In the genomic region with DNA sequence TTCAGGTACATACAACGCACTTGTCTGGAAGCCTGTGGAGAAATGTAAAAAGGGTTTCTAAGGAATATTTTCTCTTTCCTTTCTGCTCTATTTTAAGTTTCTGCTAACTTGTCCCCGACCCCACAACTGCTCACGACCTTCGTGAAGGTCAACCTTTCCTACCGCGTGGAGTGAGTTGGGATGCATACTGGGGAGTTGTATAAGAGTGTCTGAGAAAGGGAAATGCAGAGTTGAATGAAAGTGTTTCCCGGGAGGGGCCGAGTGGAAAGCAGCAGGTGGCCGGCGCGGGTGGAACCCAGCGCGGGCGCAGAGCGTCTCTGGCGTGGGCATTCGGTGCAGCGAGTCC, we compare ENCODE assay signal across 9 cellular contexts. TPM values are rescaled to one million over a fixed set of nuclear protein-coding genes. Genes with fewer than 3 reads are reported as not detected.
A peak's percentile ranks its signal among the peaks of the same experiment; 100 is the strongest.
DNase-seq lines count a peak whose midpoint lies in the region; ATAC-seq, FAIRE-seq and TF ChIP-seq lines count a peak whose summit lies in the region.
"Had no signal": no experiment of that assay in that cellular context is flagged by ENCODE, and none has a peak within 500 bp of the region (broad histone marks: within the 10 kb centered on the region; RNA-seq: fewer than 3 reads in every experiment).

No MANE protein-coding gene starts in this region.

- H3K4me1 Mint-ChIP-seq in endodermal cell (peaks cover 3% of the 10 kb centered on the region), natural killer cell (peaks cover 31% of the 10 kb centered on the region in 2 donors)

- CTCF ChIA-PET in AG04449 (lab: Yijun Ruan, JAX), result no interaction called here

- no peak for FAIRE-seq in small intestine (lab: Jason Lieb, UNC)

- H3K4me1 ChIP-seq in endodermal cell (ENCODE audit: control insufficient read depth, insufficient read depth, low read length) (no peaks in the 10 kb centered on the region), small intestine (ENCODE audit: control insufficient read depth in 2 of 2, insufficient read depth in 1 of 2, low read depth in 1 of 2, low read length in 1 of 2) (no peaks in the 10 kb centered on the region)

- POLR2A ChIA-PET in AG04449 (lab: Yijun Ruan, JAX), result no interaction called here

- peaks cover 55% of the 10 kb centered on the region for H3K27me3 ChIP-seq in endodermal cell (ENCODE audit: control insufficient read depth, insufficient read depth, low read length, poor library complexity, severe bottlenecking)
- peaks cover 4 to 20% of the 10 kb centered on the region in 2 donors for H3K27me3 ChIP-seq in small intestine (ENCODE audit: control insufficient read depth in 2 of 2, insufficient read depth in 2 of 2, low read length in 2 of 2)

- H3K9me3 ChIP-seq in endodermal cell (ENCODE audit: control insufficient read depth, low read length) (no peaks in the 10 kb centered on the region), small intestine (ENCODE audit: control insufficient read depth, low read depth) (no peaks in the 10 kb centered on the region)
- H3K9me3 ChIP-seq: adrenal gland had no signal

- ATAC-seq in natural killer cell, result peak in 1 of 3 donors; percentile 1
- no peak for ATAC-seq in HG02763 (IDR thresholded peaks at IDR 0.05; ENCODE audit: unreplicated experiment)

- H3K27me3 Mint-ChIP-seq in endodermal cell (ENCODE audit: insufficient read depth), result peaks cover 67% of the 10 kb centered on the region
- peaks cover 28 to 36% of the 10 kb centered on the region in 2 donors for H3K27me3 Mint-ChIP-seq in natural killer cell (ENCODE audit: low read depth in 2 of 2)

- peak overlapping the region; percentile 42 for H3K4me3 ChIP-seq in AG04449 (ENCODE audit: low read depth, low read length)
- peak overlapping the region; percentile 30 for H3K4me3 ChIP-seq in HFF-Myc (replicated peaks; ENCODE audit: low read depth, low read length)
- peak overlapping the region; percentile 78 for H3K4me3 ChIP-seq in endodermal cell (ENCODE audit: low read length)
- H3K4me3 ChIP-seq in small intestine (ENCODE audit: low read depth in 1 of 2, low read length in 2 of 2), result peak overlapping the region in 1 of 2 donors; percentile 54

- H3K9ac ChIP-seq in endodermal cell (ENCODE audit: extremely low read depth, low read length, poor library complexity, severe bottlenecking), result no peak overlapping the region

- H3K27ac Mint-ChIP-seq in endodermal cell (no peak overlapping the region), natural killer cell (peak overlapping the region in 1 of 2 donors; percentile 29)

- peak overlapping the region; percentile 79 for H3K4me3 Mint-ChIP-seq in endodermal cell
- peak overlapping the region; percentile 93 for H3K4me3 Mint-ChIP-seq in natural killer cell

- no peaks in the 10 kb centered on the region for H3K36me3 ChIP-seq in endodermal cell (ENCODE audit: control insufficient read depth, insufficient read depth, low read length)
- H3K36me3 ChIP-seq in small intestine (ENCODE audit: control insufficient read depth in 2 of 2, insufficient read depth in 2 of 2, low read length in 2 of 2), result no peaks in the 10 kb centered on the region
- H3K36me3 ChIP-seq: adrenal gland had no signal

- intact Hi-C loops in natural killer cell (cut with micrococcal nuclease), result no loop called here

- H3K36me3 Mint-ChIP-seq in endodermal cell (ENCODE audit: low read depth), result no peaks in the 10 kb centered on the region
- peaks cover 5% of the 10 kb centered on the region for H3K36me3 Mint-ChIP-seq in natural killer cell

- 9 to 14% methylated on average over 7 to 18 of the region's 18 CpGs for WGBS in endodermal cell (ENCODE audit: insufficient coverage in 1 of 2, insufficient read length in 1 of 2), 2 experiments
- WGBS in small intestine, 3 donors, result 5 to 7% (median 6%) methylated on average over 18 of the region's 18 CpGs

- H3K27ac ChIP-seq in endodermal cell (ENCODE audit: low read depth, low read length) (no peak overlapping the region), small intestine (ENCODE audit: low read depth in 1 of 2, low read length in 1 of 2) (no peak overlapping the region)
- H3K27ac ChIP-seq: adrenal gland had no signal

- no peak for TF ChIP-seq CTCF in AG04449 (IDR thresholded peaks at IDR 0.05; ENCODE audit: insufficient read depth, low read length, missing control alignments)
- TF ChIP-seq CTCF in HFF-Myc (IDR thresholded peaks at IDR 0.05; ENCODE audit: low read depth, low read length, missing control alignments), result no peak
- no peak for TF ChIP-seq CTCF in endodermal cell (conservative IDR thresholded peaks at IDR 0.05)
- TF ChIP-seq CTCF in natural killer cell (IDR thresholded peaks at IDR 0.05), result no peak

- DNase-seq in AG04449 (ENCODE audit: low read depth, low spot score) (no peak), HFF-Myc (ENCODE audit: extremely low read depth, low read depth) (no peak), endodermal cell (no peak), natural killer cell (no peak), OCI-M2 (lab: John Stamatoyannopoulos, UW; ENCODE audit: unreplicated experiment) (no peak), mucosa of gallbladder (ENCODE audit: low spot score) (no peak), small intestine (no peak)
- DNase-seq: adrenal gland had no signal

- H3K9me3 Mint-ChIP-seq in endodermal cell (peaks cover 13% of the 10 kb centered on the region), natural killer cell (no peaks in the 10 kb centered on the region)

RNA-seq across cellular contexts. Expression of a gene that starts 17.9 kb away (rescaled TPM):
- 10 to 100 TPM; 13.7 to 20.7 TPM for total RNA-seq in endodermal cell
- 17.3 TPM for polyA plus RNA-seq in endodermal cell (2013, experiment 1 of 2)
- 18.9 TPM for polyA plus RNA-seq in endodermal cell (2013, experiment 2 of 2)
- 10 to 100 TPM; 38.2 to 58.8 (median 47.4) TPM for total RNA-seq in natural killer cell
- 34.4 TPM for total RNA-seq in mucosa of gallbladder
- polyA plus RNA-seq in small intestine, result 10 to 100 TPM; 21.8 to 61.5 (median 40.0) TPM
